8 cellular contexts compared by ENCODE assay signal in genomic region chr11:116772443-116773202, GRCh38. TPM values are rescaled to one million over a fixed set of nuclear protein-coding genes. Genes with fewer than 3 reads are reported as not detected.
DNase-seq lines count a peak whose midpoint lies in the region; ATAC-seq and TF ChIP-seq lines count a peak whose summit lies in the region.

TSS of gene BUD13 (minus strand) at chr11:116772987. CDS start at chr11:116772964, 23 bp downstream.

- peaks cover 39% of the 10 kb centered on the region for H3K79me2 ChIP-seq in DOHH2 (ENCODE audit: control insufficient read depth, low read length)

- H3K4me1 ChIP-seq in DOHH2 (ENCODE audit: control insufficient read depth, low read length) (peaks cover 29% of the 10 kb centered on the region), RWPE2 (ENCODE audit: insufficient read depth, poor library complexity, severe bottlenecking) (peaks cover 18% of the 10 kb centered on the region)

- H3K4me3 ChIP-seq in DOHH2 (ENCODE audit: low read length) = peak within 1 kb of the TSS; percentile 85
- H3K4me3 ChIP-seq in RWPE2 (ENCODE audit: severe bottlenecking) = peak within 1 kb of the TSS; percentile 95

- peaks cover 18% of the 10 kb centered on the region; the same call in 1 of the 2 replicates for H3F3A ChIP-seq in DOHH2 (ENCODE audit: control insufficient read depth, insufficient read depth)

- H3K27me3 Mint-ChIP-seq in activated T-helper 2 cell treated with anti-CD3 and anti-CD28 coated beads, Interferon-gamma antibody, Interleukin-2, Interleukin-4, amounts not matched to agents 10 μg/mL and 5 μg/mL and 100 μg/mL, durations not matched to agents 14 hours and 24 hours and 36 hours (ENCODE audit: low read depth) = no peaks in the 10 kb centered on the region
- no peaks in the 10 kb centered on the region for H3K27me3 Mint-ChIP-seq in natural killer cell treated with Interleukin-12 subunit alpha and Interleukin-12 subunit beta and Interleukin-15 and Interleukin-18, amount 100 ng/mL, for 72 hours
- no peaks in the 10 kb centered on the region for H3K27me3 Mint-ChIP-seq in stimulated activated naive CD8-positive, alpha-beta T cell treated with anti-CD3 and anti-CD28 coated beads, Interleukin-15, Interleukin-2, amounts not matched to agents 100 ng/mL and 50 ng/mL, for 24 hours

- H3K27ac ChIP-seq in DOHH2 (ENCODE audit: low read depth, low read length) (peak within 1 kb of the TSS; percentile 78), RWPE2 (ENCODE audit: poor library complexity, severe bottlenecking) (peak within 1 kb of the TSS; percentile 83)

- TF ChIP-seq CTCF in DOHH2 (IDR thresholded peaks at IDR 0.05; ENCODE audit: low read depth, low read length, poor library complexity, severe bottlenecking) = no peak
- TF ChIP-seq CTCF in RWPE2 (IDR thresholded peaks at IDR 0.05; ENCODE audit: poor library complexity, severe bottlenecking) = no peak

- DNase-seq in Kasumi-1 (lab: John Stamatoyannopoulos, UW) = peak; percentile 77 to 86
- DNase-seq in RWPE2 (ENCODE audit: low spot score) = peak; percentile 89
- DNase-seq in activated T-helper 2 cell treated with anti-CD3 and anti-CD28 coated beads, Interferon-gamma antibody, Interleukin-2, Interleukin-4, amounts not matched to agents 10 μg/mL and 5 μg/mL and 100 μg/mL, durations not matched to agents 14 hours and 24 hours and 36 hours (ENCODE audit: low spot score) = peak; percentile 93
- DNase-seq in fibroblast of peridontal ligament (ENCODE audit: extremely low read depth) = peak; percentile 68
- peak; percentile 96 for DNase-seq in natural killer cell treated with Interleukin-12 subunit alpha and Interleukin-12 subunit beta and Interleukin-15 and Interleukin-18, amount 100 ng/mL, for 72 hours (ENCODE audit: low spot score)

- H3K9me3 ChIP-seq in DOHH2 (ENCODE audit: control insufficient read depth, insufficient read depth, low read length) = no peaks in the 10 kb centered on the region
- no peaks in the 10 kb centered on the region for H3K9me3 ChIP-seq in RWPE2 (ENCODE audit: severe bottlenecking)

- H3K4me2 ChIP-seq in DOHH2 (ENCODE audit: low read length) = peak within 1 kb of the TSS; percentile 83

- intact Hi-C loops in activated T-helper 2 cell treated with anti-CD3 and anti-CD28 coated beads, Interferon-gamma antibody, Interleukin-2, Interleukin-4, amounts not matched to agents 10 μg/mL and 5 μg/mL and 100 μg/mL, durations not matched to agents 14 hours and 24 hours and 36 hours (cut with micrococcal nuclease) = loop anchor here (1.0 to 5.0 kb wide), 4 partner anchors 16 to 460 kb away; partner anchors contain the start of genes PAFAH1B2, PCSK7, RNF214 and ZPR1

- H3K9me2 ChIP-seq in DOHH2 (replicated peaks; ENCODE audit: control insufficient read depth, low read length) = no peaks in the 10 kb centered on the region

- peak within 1 kb of the TSS; percentile 97 for H3K27ac Mint-ChIP-seq in activated T-helper 2 cell treated with anti-CD3 and anti-CD28 coated beads, Interferon-gamma antibody, Interleukin-2, Interleukin-4, amounts not matched to agents 10 μg/mL and 5 μg/mL and 100 μg/mL, durations not matched to agents 14 hours and 24 hours and 36 hours
- peak within 1 kb of the TSS; percentile 89 to 94 for H3K27ac Mint-ChIP-seq in natural killer cell treated with Interleukin-12 subunit alpha and Interleukin-12 subunit beta and Interleukin-15 and Interleukin-18, amount 100 ng/mL, for 72 hours
- H3K27ac Mint-ChIP-seq in stimulated activated naive CD8-positive, alpha-beta T cell treated with anti-CD3 and anti-CD28 coated beads, Interleukin-15, Interleukin-2, amounts not matched to agents 100 ng/mL and 50 ng/mL, for 24 hours = peak within 1 kb of the TSS; percentile 95

- H4K20me1 ChIP-seq in DOHH2 (ENCODE audit: control insufficient read depth, insufficient read depth, low read depth, low read length) = no peaks in the 10 kb centered on the region

- H3K27me3 ChIP-seq in DOHH2 (ENCODE audit: control insufficient read depth, low read length) (no peaks in the 10 kb centered on the region), RWPE2 (ENCODE audit: insufficient read depth, poor library complexity, severe bottlenecking) (peaks cover 3% of the 10 kb centered on the region)

- peaks cover 55% of the 10 kb centered on the region for H3K36me3 ChIP-seq in DOHH2 (ENCODE audit: control insufficient read depth, low read length)
- H3K36me3 ChIP-seq in RWPE2 (ENCODE audit: low read depth) = peaks cover 25% of the 10 kb centered on the region

- H3K4me1 Mint-ChIP-seq in activated T-helper 2 cell treated with anti-CD3 and anti-CD28 coated beads, Interferon-gamma antibody, Interleukin-2, Interleukin-4, amounts not matched to agents 10 μg/mL and 5 μg/mL and 100 μg/mL, durations not matched to agents 14 hours and 24 hours and 36 hours (ENCODE audit: low read depth) = peaks cover 39% of the 10 kb centered on the region
- peaks cover 29 to 51% of the 10 kb centered on the region in 2 donors for H3K4me1 Mint-ChIP-seq in natural killer cell treated with Interleukin-12 subunit alpha and Interleukin-12 subunit beta and Interleukin-15 and Interleukin-18, amount 100 ng/mL, for 72 hours (ENCODE audit: low read depth in 2 of 2)
- H3K4me1 Mint-ChIP-seq in stimulated activated naive CD8-positive, alpha-beta T cell treated with anti-CD3 and anti-CD28 coated beads, Interleukin-15, Interleukin-2, amounts not matched to agents 100 ng/mL and 50 ng/mL, for 24 hours (ENCODE audit: low read depth) = peaks cover 59% of the 10 kb centered on the region

- peak; percentile 80 for ATAC-seq in GM21825 (IDR thresholded peaks at IDR 0.05; ENCODE audit: unreplicated experiment)
- ATAC-seq in RWPE2 (ENCODE audit: low read depth) = peak; percentile 87
- peak; percentile 95 to 96 for ATAC-seq in natural killer cell treated with Interleukin-12 subunit alpha and Interleukin-12 subunit beta and Interleukin-15 and Interleukin-18, amount 100 ng/mL, for 72 hours

- H3K4me3 Mint-ChIP-seq in activated T-helper 2 cell treated with anti-CD3 and anti-CD28 coated beads, Interferon-gamma antibody, Interleukin-2, Interleukin-4, amounts not matched to agents 10 μg/mL and 5 μg/mL and 100 μg/mL, durations not matched to agents 14 hours and 24 hours and 36 hours (ENCODE audit: low read depth) = peak within 1 kb of the TSS; percentile 99
- peak within 1 kb of the TSS; percentile 97 for H3K4me3 Mint-ChIP-seq in natural killer cell treated with Interleukin-12 subunit alpha and Interleukin-12 subunit beta and Interleukin-15 and Interleukin-18, amount 100 ng/mL, for 72 hours
- H3K4me3 Mint-ChIP-seq in stimulated activated naive CD8-positive, alpha-beta T cell treated with anti-CD3 and anti-CD28 coated beads, Interleukin-15, Interleukin-2, amounts not matched to agents 100 ng/mL and 50 ng/mL, for 24 hours = peak within 1 kb of the TSS; percentile 93

- H3K36me3 Mint-ChIP-seq in activated T-helper 2 cell treated with anti-CD3 and anti-CD28 coated beads, Interferon-gamma antibody, Interleukin-2, Interleukin-4, amounts not matched to agents 10 μg/mL and 5 μg/mL and 100 μg/mL, durations not matched to agents 14 hours and 24 hours and 36 hours (ENCODE audit: low read depth) = peaks cover 36% of the 10 kb centered on the region
- H3K36me3 Mint-ChIP-seq in natural killer cell treated with Interleukin-12 subunit alpha and Interleukin-12 subunit beta and Interleukin-15 and Interleukin-18, amount 100 ng/mL, for 72 hours = peaks cover 19% of the 10 kb centered on the region
- peaks cover 45% of the 10 kb centered on the region for H3K36me3 Mint-ChIP-seq in stimulated activated naive CD8-positive, alpha-beta T cell treated with anti-CD3 and anti-CD28 coated beads, Interleukin-15, Interleukin-2, amounts not matched to agents 100 ng/mL and 50 ng/mL, for 24 hours (ENCODE audit: low read depth)

- no peaks in the 10 kb centered on the region for H3K9me3 Mint-ChIP-seq in activated T-helper 2 cell treated with anti-CD3 and anti-CD28 coated beads, Interferon-gamma antibody, Interleukin-2, Interleukin-4, amounts not matched to agents 10 μg/mL and 5 μg/mL and 100 μg/mL, durations not matched to agents 14 hours and 24 hours and 36 hours
- H3K9me3 Mint-ChIP-seq in natural killer cell treated with Interleukin-12 subunit alpha and Interleukin-12 subunit beta and Interleukin-15 and Interleukin-18, amount 100 ng/mL, for 72 hours = no peaks in the 10 kb centered on the region
- H3K9me3 Mint-ChIP-seq in stimulated activated naive CD8-positive, alpha-beta T cell treated with anti-CD3 and anti-CD28 coated beads, Interleukin-15, Interleukin-2, amounts not matched to agents 100 ng/mL and 50 ng/mL, for 24 hours = no peaks in the 10 kb centered on the region

RNA-seq across cellular contexts. Expression of gene BUD13, which starts in this region (rescaled TPM):
- total RNA-seq in activated T-helper 2 cell treated with anti-CD3 and anti-CD28 coated beads, Interferon-gamma antibody, Interleukin-2, Interleukin-4, amounts not matched to agents 10 μg/mL and 5 μg/mL and 100 μg/mL, durations not matched to agents 14 hours and 24 hours and 36 hours = 30.4 and 34.3 TPM in 2 replicates
- 10 to 100 TPM; 23.1 to 25.0 TPM for total RNA-seq in natural killer cell treated with Interleukin-12 subunit alpha and Interleukin-12 subunit beta and Interleukin-15 and Interleukin-18, amount 100 ng/mL, for 72 hours

Comparison
In these comparisons a context has a peak if more than half of its experiments do, and no peak if none do; other contexts are left out.
1. Peak in every context shown above with its lines: DNase-seq, ATAC-seq, H3K4me3 ChIP-seq and H3K27ac ChIP-seq.